ENCODE assay signal across 8 cellular contexts in the genomic region with DNA sequence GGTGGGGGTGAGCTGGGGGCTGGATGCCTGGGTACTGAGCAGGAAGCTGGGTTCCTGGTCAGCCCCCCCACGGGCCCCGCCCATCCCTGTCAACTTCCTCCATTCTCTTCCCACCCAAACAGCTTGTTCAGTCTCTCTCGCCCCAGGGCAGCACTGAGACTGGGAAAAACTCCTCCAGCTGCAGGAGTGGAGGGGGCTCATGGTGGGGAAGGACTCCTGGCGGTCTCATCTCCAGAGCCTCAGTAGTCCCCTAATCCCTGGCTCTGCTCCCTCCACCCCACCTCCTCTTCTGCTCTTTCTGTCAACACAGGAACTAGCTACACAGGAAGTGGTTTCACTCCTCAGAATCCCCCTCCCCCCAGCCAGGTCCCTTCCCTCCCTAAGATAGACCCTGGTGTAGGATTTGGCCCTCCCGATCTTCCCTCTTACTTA. TPM values are rescaled to one million over a fixed set of nuclear protein-coding genes. Genes with fewer than 3 reads are reported as not detected.
DNase-seq lines count a peak whose midpoint lies in the region; ATAC-seq, FAIRE-seq and TF ChIP-seq lines count a peak whose summit lies in the region.

Gene GPSM3 (minus strand): TSS at position 36 of the 432 bp plus-strand sequence. CDS start 130 bp downstream, outside the sequence.

- H3K9me3 ChIP-seq in Panc1 (ENCODE audit: control insufficient read depth, insufficient read depth, low read depth, low read length) (no peaks in the 10 kb centered on the region), right cardiac atrium (ENCODE audit: control insufficient read depth, low read length) (no peaks in the 10 kb centered on the region)

- intact Hi-C loops in Panc1 (cut with micrococcal nuclease; ENCODE audit: unreplicated experiment) (loop anchor here (10.0 kb wide), 1 partner anchor 78 kb away; no protein-coding TSS in a partner anchor), right cardiac atrium (cut with DNase I) (no loop called here)

- H3K4me3 ChIP-seq in Panc1 (ENCODE audit: low read depth in 2 of 2, low read length in 2 of 2) (no peak within 1 kb of the TSS), right cardiac atrium (ENCODE audit: low read length) (peak within 1 kb of the TSS; percentile 36)

- no peaks in the 10 kb centered on the region for H3K9me3 Mint-ChIP-seq in activated naive CD4-positive, alpha-beta T cell treated with anti-CD3 and anti-CD28 coated beads, Interleukin-2, amount 50 U/mL, for 24 hours

- CTCF ChIA-PET in Panc1 (lab: Charles Lee) = no interaction called here

- ATAC-seq in Panc1 (no peak), right cardiac atrium (no peak), HG02642 (IDR thresholded peaks at IDR 0.05; ENCODE audit: poor library complexity, unreplicated experiment) (no peak)

- no peak for TF ChIP-seq POLR2A in GM12892 (IDR thresholded peaks at IDR 0.05; ENCODE audit: low read depth, low read length)

- no TSS peak for BruUV-seq in Panc1 (replicated peaks; lab: Mats Ljungman, UMichigan)

- H3K4me1 Mint-ChIP-seq in activated naive CD4-positive, alpha-beta T cell treated with anti-CD3 and anti-CD28 coated beads, Interleukin-2, amount 50 U/mL, for 24 hours = peaks cover 67% of the 10 kb centered on the region

- peak; percentile 77 for FAIRE-seq in GM12892 (lab: Jason Lieb, UNC)

- no peaks in the 10 kb centered on the region for H3K27me3 ChIP-seq in Panc1 (ENCODE audit: control insufficient read depth, insufficient read depth, low read length)
- no peaks in the 10 kb centered on the region for H3K27me3 ChIP-seq in right cardiac atrium (ENCODE audit: control insufficient read depth, insufficient read depth)

- 19% methylated on average over 5 of the region's 5 CpGs for WGBS in right cardiac atrium

- H3K27ac Mint-ChIP-seq in activated naive CD4-positive, alpha-beta T cell treated with anti-CD3 and anti-CD28 coated beads, Interleukin-2, amount 50 U/mL, for 24 hours = peak within 1 kb of the TSS; percentile 97

- H3K27ac ChIP-seq in Panc1 (ENCODE audit: low read length) = peak within 1 kb of the TSS; percentile 94
- H3K27ac ChIP-seq in right cardiac atrium (ENCODE audit: low read length) = peak within 1 kb of the TSS; percentile 75

- H3K36me3 ChIP-seq in Panc1 (ENCODE audit: control insufficient read depth, insufficient read depth, low read length) = no peaks in the 10 kb centered on the region; the same call in 1 of the 2 replicates

- no peak for TF ChIP-seq CTCF in Panc1 (IDR thresholded peaks at IDR 0.05)

- no peak for DNase-seq in GM12892 (ENCODE audit: insufficient read length)
- DNase-seq in Panc1 (ENCODE audit: low read depth, low spot score) = no peak
- DNase-seq in right cardiac atrium = peak; percentile 71 to 89 (median 85)
- DNase-seq in stimulated activated CD4-positive, alpha-beta T cell treated with anti-CD3 and anti-CD28 coated beads, Interleukin-15, amount 100 ng/mL, for 24 hours = peak; percentile 71
- DNase-seq in cerebellum (ENCODE audit: low spot score) = no peak
- no peak for DNase-seq in NCI-H128 (lab: John Stamatoyannopoulos, UW; ENCODE audit: unreplicated experiment)

- peaks cover 7% of the 10 kb centered on the region for H3K36me3 Mint-ChIP-seq in activated naive CD4-positive, alpha-beta T cell treated with anti-CD3 and anti-CD28 coated beads, Interleukin-2, amount 50 U/mL, for 24 hours

- H3K4me3 Mint-ChIP-seq in activated naive CD4-positive, alpha-beta T cell treated with anti-CD3 and anti-CD28 coated beads, Interleukin-2, amount 50 U/mL, for 24 hours = peak within 1 kb of the TSS; percentile 95

- POLR2A ChIA-PET in Panc1 (lab: Charles Lee) = no interaction called here

- in situ Hi-C loops in Panc1 (cut with HindIII; ENCODE audit: low pct_unique_long_range_greater_than_20kb, low sequenced_read_pairs) = no loop called here

- no peaks in the 10 kb centered on the region for H3K27me3 Mint-ChIP-seq in activated naive CD4-positive, alpha-beta T cell treated with anti-CD3 and anti-CD28 coated beads, Interleukin-2, amount 50 U/mL, for 24 hours

- H3K4me1 ChIP-seq in Panc1 (ENCODE audit: control insufficient read depth, insufficient read depth, low read length) = peaks cover 42% of the 10 kb centered on the region
- H3K4me1 ChIP-seq in right cardiac atrium (ENCODE audit: control insufficient read depth, insufficient read depth, low read length) = peaks cover 5% of the 10 kb centered on the region

RNA-seq across cellular contexts. Expression of gene GPSM3, which starts in this region (rescaled TPM):
- 96.1 TPM for polyA plus RNA-seq in GM12892 (2012; ENCODE audit: missing spikeins)
- total RNA-seq in Panc1 (2021; ENCODE audit: unreplicated experiment) = 2.0 TPM
- 2.4 TPM for polyA plus RNA-seq in Panc1 (2012; ENCODE audit: insufficient read length)
- 1 to 10 TPM; 5.9 to 9.5 (median 8.3) TPM for total RNA-seq in right cardiac atrium
- polyA plus RNA-seq in right cardiac atrium = 4.0 TPM
- total RNA-seq in cerebellum = 0.82 TPM

Comparison
In these comparisons a context has a peak if more than half of its experiments do, and no peak if none do; other contexts are left out.
1. DNase-seq: peak in right cardiac atrium (3 of 3) and stimulated activated CD4-positive, alpha-beta T cell treated with anti-CD3 and anti-CD28 coated beads, Interleukin-15, amount 100 ng/mL, for 24 hours (single experiment); none in GM12892 (single experiment), Panc1 (single experiment), cerebellum (single experiment) and NCI-H128 (single experiment).